Comparison of ENCODE assay signal across 39 cellular contexts in the genomic region with DNA sequence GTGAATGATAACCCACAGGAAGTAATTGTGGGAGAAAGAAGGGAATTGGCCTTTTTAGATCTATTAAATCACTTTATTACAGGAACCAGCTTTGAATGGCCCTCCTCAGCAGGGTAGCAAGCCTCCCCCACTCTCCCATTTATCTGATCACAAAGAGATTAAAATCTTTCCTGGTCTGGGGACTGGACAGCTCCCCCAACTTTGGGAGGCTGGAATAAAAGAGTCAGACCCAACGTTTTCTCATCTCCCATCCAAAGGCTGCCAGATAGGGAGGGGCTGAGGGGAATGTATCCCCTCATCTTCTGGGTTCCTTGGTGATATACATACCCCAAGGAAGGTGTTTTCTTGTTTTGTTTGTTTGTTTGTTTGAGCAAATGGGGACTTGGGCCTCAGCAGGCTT. TPM values are rescaled to one million over a fixed set of nuclear protein-coding genes. Genes with fewer than 3 reads are reported as not detected.
DNase-seq lines count a peak whose midpoint lies in the region; ATAC-seq, FAIRE-seq and TF ChIP-seq lines count a peak whose summit lies in the region.
"Had no signal": no experiment of that assay in that cellular context is flagged by ENCODE, and none has a peak within 500 bp of the region (broad histone marks: within the 10 kb centered on the region; RNA-seq: fewer than 3 reads in every experiment).

No MANE protein-coding gene starts in this region.

- no peaks in the 10 kb centered on the region for H3K9me3 ChIP-seq in HEK293 (ENCODE audit: control insufficient read depth, insufficient read depth, low read depth, low read length)
- no peaks in the 10 kb centered on the region for H3K9me3 ChIP-seq in ectodermal cell (ENCODE audit: control insufficient read depth, low read length)
- H3K9me3 ChIP-seq in iPS-20b (ENCODE audit: insufficient read depth, low read depth, low read length): no peaks in the 10 kb centered on the region
- H3K9me3 ChIP-seq in upper lobe of right lung: no peaks in the 10 kb centered on the region
- H3K9me3 ChIP-seq: breast epithelium, left lung, psoas muscle, sigmoid colon, vagina had no signal

- ATAC-seq in upper lobe of right lung: no peak
- ATAC-seq in omental fat pad (ENCODE audit: low FRiP score): no peak
- ATAC-seq: activated naive CD4-positive, alpha-beta T cell treated with anti-CD3 and anti-CD28 coated beads, Interleukin-2, amount 50 U/mL, for 72 hours; gastroesophageal sphincter; GM12878; left lung; Panc1; psoas muscle; stimulated activated naive CD8-positive, alpha-beta T cell treated with anti-CD3 and anti-CD28 coated beads, Interleukin-15, amount 100 ng/mL, for 72 hours had no signal

- CTCF ChIA-PET in HEK293 (lab: Yijun Ruan, JAX): interaction anchor here (0.5 to 0.9 kb wide), 3 partner anchors 19 to 49 kb away, joined by 3 to 4 read pairs (median 3); a partner anchor contains a TSS

- H3K9ac ChIP-seq in iPS-20b (ENCODE audit: low read depth, low read length): peak overlapping the region; percentile 98

- no peak for FAIRE-seq in RCC 7860 (lab: Jason Lieb, UNC)
- FAIRE-seq: GM12878, HTR-8/SVneo had no signal

- POLR2A ChIA-PET in HEK293 (lab: Yijun Ruan, JAX): no interaction called here

- H3K4me1 ChIP-seq in HEK293 (ENCODE audit: control insufficient read depth, insufficient read depth, low read length) (no peaks in the 10 kb centered on the region), ectodermal cell (ENCODE audit: control insufficient read depth, insufficient read depth, low read length) (peaks cover 33% of the 10 kb centered on the region), iPS-20b (ENCODE audit: insufficient read depth, low read length) (peaks cover 41% of the 10 kb centered on the region), upper lobe of right lung (no peaks in the 10 kb centered on the region)
- H3K4me1 ChIP-seq: breast epithelium, gastroesophageal sphincter, psoas muscle, sigmoid colon, vagina had no signal

- DNase-seq in upper lobe of right lung (peak; percentile 6), middle frontal gyrus (ENCODE audit: extremely low spot score, low spot score) (no peak), RCC 7860 (ENCODE audit: low spot score) (no peak), omental fat pad (ENCODE audit: low spot score) (no peak)
- DNase-seq: activated CD4-positive, alpha-beta T cell treated with anti-CD3 and anti-CD28 coated beads for 4 hours; activated CD8-positive, alpha-beta memory T cell treated with anti-CD3 and anti-CD28 coated beads for 24 hours; activated T-cell treated with anti-CD3 and anti-CD28 coated beads for 4 hours; amygdala; CD8-positive, alpha-beta memory T cell; dorsolateral prefrontal cortex; HFFc6; Karpas-422; left lung; NCI-H1417; NCI-H2029; NK-92 treated with Interleukin-12 subunit alpha and Interleukin-12 subunit beta, amount 100 ng/mL, for 24 hours; nucleus accumbens; psoas muscle; SIG-M5; sigmoid colon; stimulated activated CD4-positive, alpha-beta T cell treated with anti-CD3 and anti-CD28 coated beads, Interleukin-12 subunit alpha, Interleukin-12 subunit beta, amount 100 ng/mL, for 4 hours; stimulated activated CD4-positive, alpha-beta T cell treated with anti-CD3 and anti-CD28 coated beads, Interleukin-2, amount 100 ng/mL, for 48 hours; stimulated activated naive CD8-positive, alpha-beta T cell treated with anti-CD3 and anti-CD28 coated beads, Interleukin-15, amount 100 ng/mL, for 72 hours; SW 1271 had no signal

- no peak overlapping the region for H3K27ac ChIP-seq in HEK293 (ENCODE audit: extremely low read depth, low read depth, low read length)
- H3K27ac ChIP-seq in ectodermal cell (ENCODE audit: insufficient read depth, low read depth, low read length, poor library complexity, severe bottlenecking): peak overlapping the region; percentile 99
- peak overlapping the region; percentile 98 for H3K27ac ChIP-seq in iPS-20b (ENCODE audit: low read length)
- H3K27ac ChIP-seq in upper lobe of right lung: no peak overlapping the region
- H3K27ac ChIP-seq: breast epithelium, dorsolateral prefrontal cortex, gastroesophageal sphincter, hepatocyte, left lung, psoas muscle, sigmoid colon, vagina had no signal

- whole genome bisulfite sequencing in ectodermal cell, 2 experiments: 0% methylated on average over 1 of the region's 1 CpG

- no peaks in the 10 kb centered on the region for H3K36me3 ChIP-seq in HEK293 (ENCODE audit: control insufficient read depth in 2 of 2, insufficient read depth in 1 of 2, low read length in 2 of 2)
- no peaks in the 10 kb centered on the region for H3K36me3 ChIP-seq in ectodermal cell (ENCODE audit: control insufficient read depth, insufficient read depth, low read length)
- H3K36me3 ChIP-seq in iPS-20b (ENCODE audit: insufficient read depth, low read depth, low read length): peaks cover 67% of the 10 kb centered on the region
- H3K36me3 ChIP-seq in upper lobe of right lung: no peaks in the 10 kb centered on the region
- H3K36me3 ChIP-seq: breast epithelium, gastroesophageal sphincter, left lung, sigmoid colon, vagina had no signal

- intact Hi-C loops in upper lobe of right lung (cut with DNase I): no loop called here

- no peaks in the 10 kb centered on the region for H3K27me3 ChIP-seq in ectodermal cell (ENCODE audit: control insufficient read depth, insufficient read depth, low read length, poor library complexity, severe bottlenecking)
- H3K27me3 ChIP-seq in iPS-20b (ENCODE audit: insufficient read depth, low read length): no peaks in the 10 kb centered on the region
- peaks cover 66% of the 10 kb centered on the region for H3K27me3 ChIP-seq in upper lobe of right lung

- no peak for TF ChIP-seq CTCF in HEK293 (tag by site-specific recombination; IDR thresholded peaks at IDR 0.05)
- TF ChIP-seq CTCF in upper lobe of right lung (IDR thresholded peaks at IDR 0.05): no peak
- no peak for TF ChIP-seq CTCF in omental fat pad (IDR thresholded peaks at IDR 0.05)

- H3K4me3 ChIP-seq in HEK293 (ENCODE audit: low read depth, low read length) (no peak overlapping the region), ectodermal cell (ENCODE audit: insufficient read depth, low read depth, low read length) (peak overlapping the region; percentile 100), iPS-20b (ENCODE audit: low read length) (peak overlapping the region; percentile 97), upper lobe of right lung (no peak overlapping the region)
- H3K4me3 ChIP-seq: breast epithelium, dorsolateral prefrontal cortex, gastroesophageal sphincter, GM12878, hepatocyte, left lung, psoas muscle, sigmoid colon, vagina had no signal

TF ChIP-seq in HEK293, 187 proteins besides CTCF, POLR2A, EP300 and RAD21:
- TF ChIP-seq ZNF169 (tag by site-specific recombination; IDR thresholded peaks at IDR 0.05): no peak
- TF ChIP-seq, protein P1, sequence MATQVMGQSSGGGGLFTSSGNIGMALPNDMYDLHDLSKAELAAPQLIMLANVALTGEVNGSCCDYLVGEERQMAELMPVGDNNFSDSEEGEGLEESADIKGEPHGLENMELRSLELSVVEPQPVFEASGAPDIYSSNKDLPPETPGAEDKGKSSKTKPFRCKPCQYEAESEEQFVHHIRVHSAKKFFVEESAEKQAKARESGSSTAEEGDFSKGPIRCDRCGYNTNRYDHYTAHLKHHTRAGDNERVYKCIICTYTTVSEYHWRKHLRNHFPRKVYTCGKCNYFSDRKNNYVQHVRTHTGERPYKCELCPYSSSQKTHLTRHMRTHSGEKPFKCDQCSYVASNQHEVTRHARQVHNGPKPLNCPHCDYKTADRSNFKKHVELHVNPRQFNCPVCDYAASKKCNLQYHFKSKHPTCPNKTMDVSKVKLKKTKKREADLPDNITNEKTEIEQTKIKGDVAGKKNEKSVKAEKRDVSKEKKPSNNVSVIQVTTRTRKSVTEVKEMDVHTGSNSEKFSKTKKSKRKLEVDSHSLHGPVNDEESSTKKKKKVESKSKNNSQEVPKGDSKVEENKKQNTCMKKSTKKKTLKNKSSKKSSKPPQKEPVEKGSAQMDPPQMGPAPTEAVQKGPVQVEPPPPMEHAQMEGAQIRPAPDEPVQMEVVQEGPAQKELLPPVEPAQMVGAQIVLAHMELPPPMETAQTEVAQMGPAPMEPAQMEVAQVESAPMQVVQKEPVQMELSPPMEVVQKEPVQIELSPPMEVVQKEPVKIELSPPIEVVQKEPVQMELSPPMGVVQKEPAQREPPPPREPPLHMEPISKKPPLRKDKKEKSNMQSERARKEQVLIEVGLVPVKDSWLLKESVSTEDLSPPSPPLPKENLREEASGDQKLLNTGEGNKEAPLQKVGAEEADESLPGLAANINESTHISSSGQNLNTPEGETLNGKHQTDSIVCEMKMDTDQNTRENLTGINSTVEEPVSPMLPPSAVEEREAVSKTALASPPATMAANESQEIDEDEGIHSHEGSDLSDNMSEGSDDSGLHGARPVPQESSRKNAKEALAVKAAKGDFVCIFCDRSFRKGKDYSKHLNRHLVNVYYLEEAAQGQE (tag by site-specific recombination; IDR thresholded peaks at IDR 0.05): peak; percentile 56; the same call in 1 of the 2 replicates

RNA-seq across cellular contexts. Expression of a gene that starts 2.4 kb away (rescaled TPM):
- 980 TPM for polyA plus RNA-seq in ectodermal cell (2013, experiment 1 of 4)
- 1,098 TPM for polyA plus RNA-seq in ectodermal cell (2013, experiment 2 of 4)
- 595 TPM for polyA plus RNA-seq in ectodermal cell (2013, experiment 3 of 4)
- 630 TPM for polyA plus RNA-seq in ectodermal cell (2013, experiment 4 of 4)
- total RNA-seq in upper lobe of right lung (not detected), omental fat pad (not detected)
- total RNA-seq: activated naive CD4-positive, alpha-beta T cell treated with anti-CD3 and anti-CD28 coated beads, Interleukin-2, amount 50 U/mL, for 72 hours; activated T-helper 2 cell treated with anti-CD3 and anti-CD28 coated beads, Interferon-gamma antibody, Interleukin-2, Interleukin-4, amounts not matched to agents 10 μg/mL and 5 μg/mL and 100 μg/mL, durations not matched to agents 14 hours and 24 hours and 36 hours; breast epithelium; CD8-positive, alpha-beta memory T cell; chondrocyte; dorsolateral prefrontal cortex; gastroesophageal sphincter; HFFc6; left lung; psoas muscle; sigmoid colon; vagina had no signal
- polyA plus RNA-seq: AG04450; BJ; CD8-positive, alpha-beta memory T cell; psoas muscle; sigmoid colon had no signal

RNA-seq across cellular contexts. Expression of a gene that starts 19.1 kb away (rescaled TPM):
- polyA plus RNA-seq in ectodermal cell (2013, experiment 1 of 4): 49.3 TPM
- 57.2 TPM for polyA plus RNA-seq in ectodermal cell (2013, experiment 2 of 4)
- polyA plus RNA-seq in ectodermal cell (2013, experiment 3 of 4): 28.1 TPM
- 34.9 TPM for polyA plus RNA-seq in ectodermal cell (2013, experiment 4 of 4)
- total RNA-seq in upper lobe of right lung: 41.1 TPM
- 100 to 1,000 TPM in 1 of 4 donors, 10 to 100 TPM in 3; 44.9 to 117 (median 82.8) TPM for total RNA-seq in omental fat pad

RNA-seq across cellular contexts. Expression of a gene that starts 40.5 kb away (rescaled TPM):
- polyA plus RNA-seq in ectodermal cell (2013, experiment 1 of 4): not detected
- not detected for polyA plus RNA-seq in ectodermal cell (2013, experiment 2 of 4)
- polyA plus RNA-seq in ectodermal cell (2013, experiment 3 of 4): not detected
- not detected for polyA plus RNA-seq in ectodermal cell (2013, experiment 4 of 4)
- 1.1 TPM for total RNA-seq in upper lobe of right lung
- total RNA-seq in omental fat pad: not detected
- total RNA-seq: activated naive CD4-positive, alpha-beta T cell treated with anti-CD3 and anti-CD28 coated beads, Interleukin-2, amount 50 U/mL, for 72 hours; activated T-helper 2 cell treated with anti-CD3 and anti-CD28 coated beads, Interferon-gamma antibody, Interleukin-2, Interleukin-4, amounts not matched to agents 10 μg/mL and 5 μg/mL and 100 μg/mL, durations not matched to agents 14 hours and 24 hours and 36 hours; chondrocyte; GM12878; hepatocyte; HFFc6; psoas muscle; sigmoid colon; vagina had no signal
- polyA plus RNA-seq: AG04450, BJ, GM12878, hepatocyte had no signal

RNA-seq across cellular contexts. Expression of a gene that starts 59.1 kb away (rescaled TPM):
- polyA plus RNA-seq in ectodermal cell (2013, experiment 1 of 4): 8.1 TPM
- polyA plus RNA-seq in ectodermal cell (2013, experiment 2 of 4): 7.5 TPM
- 4.6 TPM for polyA plus RNA-seq in ectodermal cell (2013, experiment 3 of 4)
- 7.4 TPM for polyA plus RNA-seq in ectodermal cell (2013, experiment 4 of 4)
- 6.9 TPM for total RNA-seq in upper lobe of right lung
- not detected for total RNA-seq in omental fat pad
- total RNA-seq: chondrocyte, HFFc6 had no signal
- polyA plus RNA-seq: AG04450 had no signal

RNA-seq across cellular contexts. Expression of a gene that starts 59.2 kb away (rescaled TPM):
- 1,613 TPM for polyA plus RNA-seq in ectodermal cell (2013, experiment 1 of 4)
- polyA plus RNA-seq in ectodermal cell (2013, experiment 2 of 4): 1,475 TPM
- 1,408 TPM for polyA plus RNA-seq in ectodermal cell (2013, experiment 3 of 4)
- 1,522 TPM for polyA plus RNA-seq in ectodermal cell (2013, experiment 4 of 4)
- 298 TPM for total RNA-seq in upper lobe of right lung
- 100 to 1,000 TPM; 108 to 161 (median 121) TPM for total RNA-seq in omental fat pad

Comparison
In these comparisons a context has a peak if more than half of its experiments do, and no peak if none do; other contexts are left out.
1. H3K27ac ChIP-seq: peak in ectodermal cell (single experiment) and iPS-20b (single experiment); none in HEK293 (single experiment) and upper lobe of right lung (single experiment).
2. H3K4me3 ChIP-seq: peak in ectodermal cell (single experiment) and iPS-20b (single experiment); none in HEK293 (single experiment) and upper lobe of right lung (single experiment).